ENCODE assay signal across 10 cellular contexts in genomic region chr6:41723936-41724637, GRCh38. TPM values are rescaled to one million over a fixed set of nuclear protein-coding genes. Genes with fewer than 3 reads are reported as not detected.
DNase-seq lines count a peak whose midpoint lies in the region; ATAC-seq and TF ChIP-seq lines count a peak whose summit lies in the region.
"Had no signal": no experiment of that assay in that cellular context is flagged by ENCODE, and none has a peak within 500 bp of the region (broad histone marks: within the 10 kb centered on the region; RNA-seq: fewer than 3 reads in every experiment).

No MANE protein-coding gene starts in this region.

- no peak overlapping the region for H3K4me2 ChIP-seq in neuronal stem cell (ENCODE audit: insufficient read depth, low read length, poor library complexity, severe bottlenecking)

- H3K79me1 ChIP-seq in neuronal stem cell (ENCODE audit: low read depth, low read length), result no peaks in the 10 kb centered on the region

- H4K91ac ChIP-seq in neuronal stem cell (ENCODE audit: low read depth, low read length, poor library complexity), result no peak overlapping the region

- no peak overlapping the region for H3K4ac ChIP-seq in neuronal stem cell (ENCODE audit: low read length)

- no CpG with 5 or more reads among the region's 14 CpGs for WGBS in neuronal stem cell (ENCODE audit: extremely low coverage in 2 of 2, insufficient read length in 2 of 2, insufficient replicate concordance in 1 of 2), 2 donors

- peak overlapping the region; percentile 9 for H2AFZ ChIP-seq in neuronal stem cell (ENCODE audit: low read length)

- H3K27me3 ChIP-seq in neuronal stem cell (ENCODE audit: control insufficient read depth in 3 of 3, insufficient read depth in 3 of 3, low read depth in 1 of 3, low read length in 3 of 3), result peaks cover 0 to 26% (median 0%) of the 10 kb centered on the region in 3 experiments
- no peaks in the 10 kb centered on the region for H3K27me3 ChIP-seq in uterus
- H3K27me3 ChIP-seq in SJCRH30, result peaks cover 38% of the 10 kb centered on the region

- TF ChIP-seq CTCF in coronary artery (IDR thresholded peaks at IDR 0.05) (no peak), uterus (IDR thresholded peaks at IDR 0.05) (no peak)

- H3K14ac ChIP-seq in neuronal stem cell (ENCODE audit: low read length), result no peak overlapping the region

- H3K9me3 ChIP-seq in neuronal stem cell (replicated peaks in 1 of 2; ENCODE audit: control insufficient read depth in 2 of 2, insufficient read depth in 1 of 2, low read depth in 1 of 2, low read length in 2 of 2), result no peaks in the 10 kb centered on the region
- H3K9me3 ChIP-seq in uterus, result no peaks in the 10 kb centered on the region
- no peaks in the 10 kb centered on the region for H3K9me3 ChIP-seq in SJCRH30 (replicated peaks)

- peak overlapping the region; percentile 68 for H2BK5ac ChIP-seq in neuronal stem cell (ENCODE audit: low read length)

- H2BK12ac ChIP-seq in neuronal stem cell (ENCODE audit: low read length), result no peak overlapping the region

- no peak overlapping the region for H3K23ac ChIP-seq in neuronal stem cell (ENCODE audit: low read depth, low read length, poor library complexity)

- intact Hi-C loops in uterus (cut with DNase I; ENCODE audit: low total_unique reads), result no loop called here

- H2BK15ac ChIP-seq in neuronal stem cell (ENCODE audit: low read length), result peak overlapping the region; percentile 70

- H3K18ac ChIP-seq in neuronal stem cell (ENCODE audit: low read length), result no peak overlapping the region

- no peak overlapping the region for H3K4me3 ChIP-seq in coronary artery
- H3K4me3 ChIP-seq in neuronal stem cell (ENCODE audit: low read length in 2 of 2), result no peak overlapping the region
- H3K4me3 ChIP-seq in uterus, result no peak overlapping the region
- H3K4me3 ChIP-seq in SJCRH30, result no peak overlapping the region

- DNase-seq in CD1c-positive myeloid dendritic cell (ENCODE audit: extremely low spot score) (peak; percentile 35), coronary artery (ENCODE audit: low spot score) (no peak), neuronal stem cell (ENCODE audit: low spot score) (no peak), activated T-cell treated with anti-CD3 and anti-CD28 coated beads for 4 hours (no peak), uterus (no peak), SJCRH30 (no peak)
- DNase-seq in activated CD8-positive, alpha-beta memory T cell treated with anti-CD3 and anti-CD28 coated beads, Interleukin-2, amount 50 U/mL, for 4 hours, result no peak
- DNase-seq: activated CD8-positive, alpha-beta memory T cell treated with anti-CD3 and anti-CD28 coated beads, Interleukin-2, amount 10 ng/mL, durations not matched to agents 7 days and 5 days had no signal

- H3K36me3 ChIP-seq in neuronal stem cell (replicated peaks in 1 of 2; ENCODE audit: control insufficient read depth in 2 of 2, insufficient read depth in 2 of 2, low read length in 2 of 2) (no peaks in the 10 kb centered on the region), uterus (no peaks in the 10 kb centered on the region), SJCRH30 (no peaks in the 10 kb centered on the region)

- ATAC-seq in HG03571 (IDR thresholded peaks at IDR 0.05; ENCODE audit: unreplicated experiment), result peak; percentile 3
- ATAC-seq: activated CD8-positive, alpha-beta memory T cell treated with anti-CD3 and anti-CD28 coated beads, Interleukin-2, amount 10 ng/mL, durations not matched to agents 7 days and 5 days had no signal

- H2AK5ac ChIP-seq in neuronal stem cell (ENCODE audit: low read depth, low read length), result peak overlapping the region; percentile 85

- peak overlapping the region; percentile 30 for H3K9ac ChIP-seq in neuronal stem cell (ENCODE audit: low read depth, low read length, poor library complexity)

- H3K27ac ChIP-seq in coronary artery (peak overlapping the region; percentile 20 to 29), neuronal stem cell (replicated peaks; ENCODE audit: low read length) (no peak overlapping the region), uterus (no peak overlapping the region), SJCRH30 (no peak overlapping the region)

- H3K4me1 ChIP-seq in neuronal stem cell (ENCODE audit: control insufficient read depth in 2 of 2, insufficient read depth in 1 of 2, low read depth in 1 of 2, low read length in 2 of 2) (peaks cover 0 to 2% of the 10 kb centered on the region in 2 donors), uterus (no peaks in the 10 kb centered on the region), SJCRH30 (no peaks in the 10 kb centered on the region)

- H4K8ac ChIP-seq in neuronal stem cell (ENCODE audit: low read depth, low read length), result no peak overlapping the region

- no peak overlapping the region for H2BK120ac ChIP-seq in neuronal stem cell (ENCODE audit: low read depth, low read length)

- no peak for TF ChIP-seq POLR2A in uterus (IDR thresholded peaks at IDR 0.05)

RNA-seq across cellular contexts. Expression of gene TFEB, which starts 11.3 kb away (rescaled TPM):
- polyA plus RNA-seq in neuronal stem cell (2013, experiment 1 of 2), result 1.1 TPM
- 1.1 TPM for polyA plus RNA-seq in neuronal stem cell (2013, experiment 2 of 2)
- 10 to 100 TPM in 3 of 4 donors, 1 to 10 TPM in 1; 8.8 to 31.7 (median 17.0) TPM for total RNA-seq in uterus
- 0.57 and 0.63 TPM in 2 replicates for total RNA-seq in SJCRH30 (2014; rRNA removed; shearing (Covaris generic))

RNA-seq across cellular contexts. Expression of gene PGC, which starts 23.1 kb away (rescaled TPM):
- polyA plus RNA-seq in neuronal stem cell (2013, experiment 1 of 2), result 0.03 TPM
- 0.07 TPM for polyA plus RNA-seq in neuronal stem cell (2013, experiment 2 of 2)
- 1 to 10 TPM in 1 of 4 donors, under 1 TPM in 1, not detected in 2; 0.91 to 2.1 TPM for total RNA-seq in uterus
- total RNA-seq in SJCRH30 (2014; rRNA removed; shearing (Covaris generic)), result not detected in 2 replicates
- total RNA-seq: activated CD8-positive, alpha-beta memory T cell treated with anti-CD3 and anti-CD28 coated beads, Interleukin-2, amount 10 ng/mL, durations not matched to agents 7 days and 5 days; myocyte had no signal

RNA-seq across cellular contexts. Expression of gene FRS3, which starts 55.6 kb away (rescaled TPM):
- 8.3 TPM for polyA plus RNA-seq in neuronal stem cell (2013, experiment 1 of 2)
- 8.2 TPM for polyA plus RNA-seq in neuronal stem cell (2013, experiment 2 of 2)
- 1 to 10 TPM in 3 of 4 donors, under 1 TPM in 1; 0.26 to 8.9 (median 2.2) TPM for total RNA-seq in uterus
- 2.6 TPM in 2 replicates for total RNA-seq in SJCRH30 (2014; rRNA removed; shearing (Covaris generic))

RNA-seq across cellular contexts. Expression of gene PRICKLE4, which starts 56.5 kb away (rescaled TPM):
- polyA plus RNA-seq in neuronal stem cell (2013, experiment 1 of 2), result 0.59 TPM
- 1.0 TPM for polyA plus RNA-seq in neuronal stem cell (2013, experiment 2 of 2)
- total RNA-seq in uterus, result 10 to 100 TPM; 10.4 to 17.9 (median 14.3) TPM
- total RNA-seq in SJCRH30 (2014; rRNA removed; shearing (Covaris generic)), result 0.28 TPM in 1 of 2 replicates, not detected in the other
- total RNA-seq: activated CD8-positive, alpha-beta memory T cell treated with anti-CD3 and anti-CD28 coated beads, Interleukin-2, amount 10 ng/mL, durations not matched to agents 7 days and 5 days had no signal

Comparison
In these comparisons a context has a peak if more than half of its experiments do, and no peak if none do; other contexts are left out.
1. H3K27ac ChIP-seq: peak in coronary artery (2 of 2); none in neuronal stem cell (single experiment), uterus (0 of 2) and SJCRH30 (single experiment).